ENCODE assay signal across 21 cellular contexts in the genomic region with DNA sequence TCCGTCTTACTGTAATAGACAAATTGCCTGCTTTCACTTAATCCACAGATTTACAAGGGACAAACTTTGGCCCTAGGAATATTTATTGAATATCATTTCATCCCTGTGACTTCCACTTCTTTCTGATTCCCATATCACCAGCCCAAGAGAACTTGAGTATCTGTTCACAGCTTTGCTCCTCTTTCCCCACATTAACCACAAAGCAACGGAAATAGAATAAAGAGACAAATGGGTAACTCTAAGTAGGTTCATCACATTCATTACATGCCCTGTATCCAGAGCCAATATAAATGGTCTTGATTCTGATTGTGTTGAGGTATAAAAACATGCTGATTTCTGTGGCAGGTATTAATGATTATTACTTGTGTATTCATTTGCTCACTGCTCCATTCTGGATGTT. TPM values are rescaled to one million over a fixed set of nuclear protein-coding genes. Genes with fewer than 3 reads are reported as not detected.
"Had no signal": no experiment of that assay in that cellular context is flagged by ENCODE, and none has a peak within 500 bp of the region (broad histone marks: within the 10 kb centered on the region; RNA-seq: fewer than 3 reads in every experiment).

No MANE protein-coding gene starts in this region.

- H3K27me3 ChIP-seq: thyroid gland had no signal

- H3K9me3 ChIP-seq: mucosa of descending colon, thyroid gland had no signal

- H3K9me3 Mint-ChIP-seq: activated naive CD4-positive, alpha-beta T cell treated with anti-CD3 and anti-CD28 coated beads, Interleukin-2, amount 10 ng/mL, durations not matched to agents 7 days and 5 days; activated T-helper 2 cell treated with anti-CD3 and anti-CD28 coated beads, Interferon-gamma antibody, Interleukin-2, Interleukin-4, amounts not matched to agents 10 μg/mL and 5 μg/mL and 100 μg/mL, durations not matched to agents 14 hours and 24 hours and 36 hours; dendritic cell treated with granulocyte-macrophage colony-stimulating factor and Interleukin-4, amounts not matched to agents 40 ng/mL and 50 ng/mL, for 4 days; nephron progenitor cell; stimulated activated naive CD8-positive, alpha-beta T cell treated with anti-CD3 and anti-CD28 coated beads, Interleukin-15, amount 100 ng/mL, for 72 hours; T-cell had no signal

- H3K36me3 ChIP-seq: thyroid gland had no signal

- H3K4me1 ChIP-seq: thyroid gland had no signal

- H3K27ac Mint-ChIP-seq: activated naive CD4-positive, alpha-beta T cell treated with anti-CD3 and anti-CD28 coated beads, Interleukin-2, amount 10 ng/mL, durations not matched to agents 7 days and 5 days; activated T-helper 2 cell treated with anti-CD3 and anti-CD28 coated beads, Interferon-gamma antibody, Interleukin-2, Interleukin-4, amounts not matched to agents 10 μg/mL and 5 μg/mL and 100 μg/mL, durations not matched to agents 14 hours and 24 hours and 36 hours; dendritic cell treated with granulocyte-macrophage colony-stimulating factor and Interleukin-4, amounts not matched to agents 40 ng/mL and 50 ng/mL, for 4 days; nephron progenitor cell; stimulated activated naive CD8-positive, alpha-beta T cell treated with anti-CD3 and anti-CD28 coated beads, Interleukin-15, amount 100 ng/mL, for 72 hours; T-cell had no signal

- H3K4me1 Mint-ChIP-seq: activated naive CD4-positive, alpha-beta T cell treated with anti-CD3 and anti-CD28 coated beads, Interleukin-2, amount 10 ng/mL, durations not matched to agents 7 days and 5 days; stimulated activated naive CD8-positive, alpha-beta T cell treated with anti-CD3 and anti-CD28 coated beads, Interleukin-15, amount 100 ng/mL, for 72 hours; T-cell had no signal

- H3K36me3 Mint-ChIP-seq: activated naive CD4-positive, alpha-beta T cell treated with anti-CD3 and anti-CD28 coated beads, Interleukin-2, amount 10 ng/mL, durations not matched to agents 7 days and 5 days; T-cell had no signal

- DNase-seq: activated CD4-positive, alpha-beta T cell treated with anti-CD3 and anti-CD28 coated beads for 4 hours; activated CD8-positive, alpha-beta memory T cell treated with anti-CD3 and anti-CD28 coated beads for 24 hours; activated naive CD4-positive, alpha-beta T cell treated with anti-CD3 and anti-CD28 coated beads, Interleukin-2, amount 10 ng/mL, durations not matched to agents 7 days and 5 days; erythroblast; left cardiac atrium; mucosa of descending colon; nephron progenitor cell; stimulated activated CD4-positive, alpha-beta T cell treated with anti-CD3 and anti-CD28 coated beads, Interleukin-15, amount 100 ng/mL, for 24 hours; stimulated activated CD4-positive, alpha-beta T cell treated with anti-CD3 and anti-CD28 coated beads, Interleukin-4, amount 100 ng/mL, for 4 hours; stimulated activated naive CD8-positive, alpha-beta T cell treated with anti-CD3 and anti-CD28 coated beads, Interleukin-15, amount 100 ng/mL, for 72 hours; T-cell; T1000; thyroid gland had no signal

- H3K27ac ChIP-seq: thyroid gland had no signal

- ATAC-seq: left cardiac atrium; mucosa of descending colon; stimulated activated naive CD8-positive, alpha-beta T cell treated with anti-CD3 and anti-CD28 coated beads, Interleukin-15, amount 100 ng/mL, for 72 hours; T-cell had no signal

- H3K27me3 Mint-ChIP-seq: dendritic cell treated with granulocyte-macrophage colony-stimulating factor and Interleukin-4, amounts not matched to agents 40 ng/mL and 50 ng/mL, for 4 days had no signal

- H3K4me3 ChIP-seq: mucosa of descending colon, thyroid gland had no signal

- H3K4me3 Mint-ChIP-seq: activated naive CD4-positive, alpha-beta T cell treated with anti-CD3 and anti-CD28 coated beads, Interleukin-2, amount 10 ng/mL, durations not matched to agents 7 days and 5 days; dendritic cell treated with granulocyte-macrophage colony-stimulating factor and Interleukin-4, amounts not matched to agents 40 ng/mL and 50 ng/mL, for 4 days; nephron progenitor cell; stimulated activated naive CD8-positive, alpha-beta T cell treated with anti-CD3 and anti-CD28 coated beads, Interleukin-15, amount 100 ng/mL, for 72 hours; T-cell had no signal

RNA-seq across cellular contexts. Expression of gene TMEM252, which starts 41.9 kb away (rescaled TPM):
- total RNA-seq: activated T-helper 2 cell treated with anti-CD3 and anti-CD28 coated beads, Interferon-gamma antibody, Interleukin-2, Interleukin-4, amounts not matched to agents 10 μg/mL and 5 μg/mL and 100 μg/mL, durations not matched to agents 14 hours and 24 hours and 36 hours; fibroblast of villous mesenchyme; lung microvascular endothelial cell; omental fat pad; pulmonary artery endothelial cell; SK-MEL-5; skeletal muscle tissue; T-cell; thyroid gland had no signal
